ENCODE assay signal across 1 cellular context in genomic region chr18:58941426-58942099, GRCh38.
TF ChIP-seq lines count a peak whose summit lies in the region.

No MANE protein-coding gene starts in this region.

TF ChIP-seq in H1, 55 proteins besides CTCF, POLR2A, EP300 and RAD21 (continued from another document):
- no peak for TF ChIP-seq CHD7 (IDR thresholded peaks at IDR 0.05; ENCODE audit: insufficient replicate concordance, low read length)
- no peak for TF ChIP-seq MAX (IDR thresholded peaks at IDR 0.05)
- no peak for TF ChIP-seq NRF1 (IDR thresholded peaks at IDR 0.05; ENCODE audit: low read depth, low read length)
- no peak for TF ChIP-seq CEBPB (IDR thresholded peaks at IDR 0.05; ENCODE audit: low read depth, low read length)
- no peak for TF ChIP-seq CBX8 (IDR thresholded peaks at IDR 0.05; ENCODE audit: borderline replicate concordance, low read depth, low read length)
